In genomic region chr1:160767417-160768294, GRCh38 we compare ENCODE assay signal across 1 cellular context.
TF ChIP-seq lines count a peak whose summit lies in the region.

No MANE protein-coding gene starts in this region.

TF ChIP-seq in GM12878, 131 proteins besides CTCF, POLR2A, EP300 and RAD21 (continues in another document):
- TF ChIP-seq NR2C2 (IDR thresholded peaks at IDR 0.05; ENCODE audit: borderline replicate concordance, control insufficient read depth, insufficient read length, low read depth), result no peak
- TF ChIP-seq TARDBP (IDR thresholded peaks at IDR 0.05; ENCODE audit: borderline replicate concordance), result no peak
- TF ChIP-seq IKZF2 (IDR thresholded peaks at IDR 0.05), result peak; percentile 49 to 53; a peak in 3 of 4 replicates
- peak; percentile 32 for TF ChIP-seq CREM (IDR thresholded peaks at IDR 0.05; ENCODE audit: low read depth)
- TF ChIP-seq SP1 (IDR thresholded peaks at IDR 0.05; ENCODE audit: low read depth, low read length), result no peak
- peak; percentile 72 for TF ChIP-seq CREB1 (IDR thresholded peaks at IDR 0.05; ENCODE audit: low read depth)
- TF ChIP-seq RCOR1 (conservative IDR thresholded peaks at IDR 0.05; ENCODE audit: low read depth, low read length), result no peak
- no peak for TF ChIP-seq RB1 (IDR thresholded peaks at IDR 0.05; ENCODE audit: borderline replicate concordance)
- 0 out of 2 replicates have a peak, but pooled peaks have one; percentile 29 for TF ChIP-seq PRDM15 (CRISPR knock-in tag; IDR thresholded peaks at IDR 0.05)
- no peak for TF ChIP-seq KAT2A (conservative IDR thresholded peaks at IDR 0.05; ENCODE audit: control insufficient read depth, low read depth, low read length)
- no peak for TF ChIP-seq DPF2 (IDR thresholded peaks at IDR 0.05)
- peak; percentile 1; the same call in 1 of the 2 replicates for TF ChIP-seq RELB (IDR thresholded peaks at IDR 0.05; ENCODE audit: low read depth)
- TF ChIP-seq JUNB (IDR thresholded peaks at IDR 0.05), result no peak
- TF ChIP-seq, protein P1, sequence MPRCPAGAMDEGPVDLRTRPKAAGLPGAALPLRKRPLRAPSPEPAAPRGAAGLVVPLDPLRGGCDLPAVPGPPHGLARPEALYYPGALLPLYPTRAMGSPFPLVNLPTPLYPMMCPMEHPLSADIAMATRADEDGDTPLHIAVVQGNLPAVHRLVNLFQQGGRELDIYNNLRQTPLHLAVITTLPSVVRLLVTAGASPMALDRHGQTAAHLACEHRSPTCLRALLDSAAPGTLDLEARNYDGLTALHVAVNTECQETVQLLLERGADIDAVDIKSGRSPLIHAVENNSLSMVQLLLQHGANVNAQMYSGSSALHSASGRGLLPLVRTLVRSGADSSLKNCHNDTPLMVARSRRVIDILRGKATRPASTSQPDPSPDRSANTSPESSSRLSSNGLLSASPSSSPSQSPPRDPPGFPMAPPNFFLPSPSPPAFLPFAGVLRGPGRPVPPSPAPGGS (IDR thresholded peaks at IDR 0.05; ENCODE audit: borderline replicate concordance, insufficient read depth, low read depth, low read length, poor library complexity, severe bottlenecking), result no peak
- TF ChIP-seq ZBTB40 (IDR thresholded peaks at IDR 0.05; ENCODE audit: borderline replicate concordance), result no peak
- no peak for TF ChIP-seq SMAD5 (IDR thresholded peaks at IDR 0.05; ENCODE audit: low read depth)
- TF ChIP-seq BCLAF1 (IDR thresholded peaks at IDR 0.05), result no peak
- 0 out of 2 replicates have a peak, but pooled peaks have one; percentile 29 for TF ChIP-seq POLR2AphosphoS2 (IDR thresholded peaks at IDR 0.05; ENCODE audit: low read depth, low read length)
- TF ChIP-seq, protein P2, sequence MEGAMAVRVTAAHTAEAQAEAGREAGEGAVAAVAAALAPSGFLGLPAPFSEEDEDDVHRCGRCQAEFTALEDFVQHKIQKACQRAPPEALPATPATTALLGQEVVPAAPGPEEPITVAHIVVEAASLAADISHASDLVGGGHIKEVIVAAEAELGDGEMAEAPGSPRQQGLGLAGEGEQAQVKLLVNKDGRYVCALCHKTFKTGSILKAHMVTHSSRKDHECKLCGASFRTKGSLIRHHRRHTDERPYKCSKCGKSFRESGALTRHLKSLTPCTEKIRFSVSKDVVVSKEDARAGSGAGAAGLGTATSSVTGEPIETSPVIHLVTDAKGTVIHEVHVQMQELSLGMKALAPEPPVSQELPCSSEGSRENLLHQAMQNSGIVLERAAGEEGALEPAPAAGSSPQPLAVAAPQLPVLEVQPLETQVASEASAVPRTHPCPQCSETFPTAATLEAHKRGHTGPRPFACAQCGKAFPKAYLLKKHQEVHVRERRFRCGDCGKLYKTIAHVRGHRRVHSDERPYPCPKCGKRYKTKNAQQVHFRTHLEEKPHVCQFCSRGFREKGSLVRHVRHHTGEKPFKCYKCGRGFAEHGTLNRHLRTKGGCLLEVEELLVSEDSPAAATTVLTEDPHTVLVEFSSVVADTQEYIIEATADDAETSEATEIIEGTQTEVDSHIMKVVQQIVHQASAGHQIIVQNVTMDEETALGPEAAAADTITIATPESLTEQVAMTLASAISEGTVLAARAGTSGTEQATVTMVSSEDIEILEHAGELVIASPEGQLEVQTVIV (IDR thresholded peaks at IDR 0.05; ENCODE audit: borderline replicate concordance, partially characterized antibody), result no peak
- TF ChIP-seq STAT3 (IDR thresholded peaks at IDR 0.05; ENCODE audit: low read depth, low read length), result no peak
- no peak for TF ChIP-seq SIN3A (IDR thresholded peaks at IDR 0.05; ENCODE audit: low read depth, low read length)
- TF ChIP-seq ZNF592 (IDR thresholded peaks at IDR 0.05), result no peak
- no peak for TF ChIP-seq CHD1 (IDR thresholded peaks at IDR 0.05; ENCODE audit: low read depth, low read length)
- no peak for TF ChIP-seq NRF1 (conservative IDR thresholded peaks at IDR 0.05; ENCODE audit: low read depth, low read length)
- no peak for TF ChIP-seq SMC3 (IDR thresholded peaks at IDR 0.05; ENCODE audit: borderline replicate concordance, low read length)
- no peak for TF ChIP-seq SUPT20H (IDR thresholded peaks at IDR 0.05; ENCODE audit: borderline replicate concordance, control insufficient read depth, low read depth, low read length)
- TF ChIP-seq CHD4 (IDR thresholded peaks at IDR 0.05), result no peak
- TF ChIP-seq MEF2A (IDR thresholded peaks at IDR 0.05; ENCODE audit: insufficient read depth, low read depth, low read length), result no peak
- TF ChIP-seq POU2F2 (IDR thresholded peaks at IDR 0.05; ENCODE audit: borderline replicate concordance, low read depth, low read length), result peak; percentile 60; the same call in 1 of the 3 replicates
- no peak for TF ChIP-seq FOS (IDR thresholded peaks at IDR 0.05; ENCODE audit: borderline replicate concordance, extremely low read depth, insufficient read length)
- peak; percentile 70 for TF ChIP-seq MLLT1 (IDR thresholded peaks at IDR 0.05)
- no peak for TF ChIP-seq MYB (IDR thresholded peaks at IDR 0.05; ENCODE audit: borderline replicate concordance, low read depth, low read length)
- peak; percentile 86 for TF ChIP-seq HDGF (IDR thresholded peaks at IDR 0.05)
- TF ChIP-seq PAX8 (IDR thresholded peaks at IDR 0.05), result no peak; the same call in 1 of the 2 replicates
- TF ChIP-seq SMAD1 (IDR thresholded peaks at IDR 0.05; ENCODE audit: low read depth, partially characterized antibody), result peak; percentile 16
- TF ChIP-seq POLR2AphosphoS5 (IDR thresholded peaks at IDR 0.05; ENCODE audit: low read length), result peak; percentile 81
- no peak for TF ChIP-seq YY1 (IDR thresholded peaks at IDR 0.05; ENCODE audit: low read depth, low read length)
- TF ChIP-seq ZNF207 (IDR thresholded peaks at IDR 0.05; ENCODE audit: borderline replicate concordance), result no peak
